ENCODE assay signal across 8 cellular contexts in genomic region chr13:42969558-42970172, GRCh38. TPM values are rescaled to one million over a fixed set of nuclear protein-coding genes. Genes with fewer than 3 reads are reported as not detected.
DNase-seq lines count a peak whose midpoint lies in the region; ATAC-seq, FAIRE-seq and TF ChIP-seq lines count a peak whose summit lies in the region.

No MANE protein-coding gene starts in this region.

- no peaks in the 10 kb centered on the region for H3K27me3 Mint-ChIP-seq in WTC11 (ENCODE audit: low read depth)

- H3K4me3 ChIP-seq in AG04449 (ENCODE audit: low read depth, low read length), result no peak overlapping the region
- no peak overlapping the region for H3K4me3 ChIP-seq in mammary epithelial cell (replicated peaks in 1 of 3; ENCODE audit: insufficient read depth in 1 of 3, low read depth in 2 of 3, low read length in 3 of 3)

- ATAC-seq in GM18517 (IDR thresholded peaks at IDR 0.05; ENCODE audit: unreplicated experiment) (peak; percentile 44), WTC11 (peak; percentile 71)

- 34% methylated on average over 12 of the region's 12 CpGs for WGBS in mammary epithelial cell (ENCODE audit: low coverage, missing lambda C conversion rate)

- peaks cover 5% of the 10 kb centered on the region; the same call in 1 of the 2 replicates for H3K9me3 Mint-ChIP-seq in WTC11

- intact Hi-C loops in mammary epithelial cell (cut with micrococcal nuclease), result loop anchor here (2.0 to 10.0 kb wide), 8 partner anchors 53 to 903 kb away; partner anchors contain the start of gene DNAJC15

- DNase-seq in AG04449 (ENCODE audit: low read depth, low spot score) (no peak), NCI-H1092 (lab: John Stamatoyannopoulos, UW) (peak; percentile 49), WTC11 (ENCODE audit: low spot score) (peak; percentile 90), mammary epithelial cell (peak; percentile 40), NCI-H510A (lab: John Stamatoyannopoulos, UW) (no peak)
- DNase-seq in stimulated activated CD4-positive, alpha-beta T cell treated with anti-CD3 and anti-CD28 coated beads, Interleukin-1b, Interleukin-23, amount 100 ng/mL, for 1 hour (ENCODE audit: low read depth in 2 of 2), result peak; percentile 54 to 79

- H3K4me3 Mint-ChIP-seq in WTC11, result no peak overlapping the region

- BruUV-seq in mammary epithelial cell (replicated peaks; lab: Mats Ljungman, UMichigan), result no TSS peak

- H3K36me3 ChIP-seq in mammary epithelial cell (ENCODE audit: insufficient read depth, low read length), result no peaks in the 10 kb centered on the region

- H4K20me1 ChIP-seq in mammary epithelial cell (ENCODE audit: insufficient read depth, low read length), result no peaks in the 10 kb centered on the region

- no peak overlapping the region for H3K27ac ChIP-seq in mammary epithelial cell (ENCODE audit: insufficient read depth, low read depth, low read length)

- H3K9me3 ChIP-seq in mammary epithelial cell (replicated peaks; ENCODE audit: insufficient read depth, low read length), result no peaks in the 10 kb centered on the region

- no peaks in the 10 kb centered on the region for H3K27me3 ChIP-seq in mammary epithelial cell (ENCODE audit: insufficient read depth, low read length)

- H3K79me2 ChIP-seq in mammary epithelial cell (ENCODE audit: insufficient read depth, low read length), result no peaks in the 10 kb centered on the region

- dilution Hi-C loops in mammary epithelial cell (cut with HindIII; ENCODE audit: low sequenced_read_pairs), result no loop called here

- no peak overlapping the region for H2AFZ ChIP-seq in mammary epithelial cell (ENCODE audit: low read depth, low read length)

- H3K4me1 ChIP-seq in mammary epithelial cell (ENCODE audit: insufficient read depth, low read length), result peaks cover 7% of the 10 kb centered on the region

- peak; percentile 78 for TF ChIP-seq CTCF in AG04449 (IDR thresholded peaks at IDR 0.05; ENCODE audit: insufficient read depth, low read length, missing control alignments)
- TF ChIP-seq CTCF in WTC11 (IDR thresholded peaks at IDR 0.05), result peak; percentile 89
- peak; percentile 84 to 85 for TF ChIP-seq CTCF in mammary epithelial cell (conservative IDR thresholded peaks at IDR 0.05 in 1 of 2, IDR thresholded peaks at IDR 0.05 in 1 of 2; ENCODE audit: extremely low read depth in 1 of 2, insufficient read depth in 1 of 2, low read depth in 1 of 2, low read length in 2 of 2)

- H3K9ac ChIP-seq in mammary epithelial cell (ENCODE audit: insufficient read depth, low read length), result no peak overlapping the region

- no peak overlapping the region for H3K4me2 ChIP-seq in mammary epithelial cell (ENCODE audit: insufficient read depth, low read depth, low read length)

- FAIRE-seq in islet of Langerhans (lab: Jason Lieb, UNC), result peak; percentile 91

- POLR2A ChIA-PET in AG04449 (lab: Yijun Ruan, JAX), result interaction anchor here (0.7 kb wide), 1 partner anchor 11 kb away, joined by 3 read pairs; no protein-coding TSS in a partner anchor
- POLR2A ChIA-PET in WTC11 (lab: Charles Lee), result no interaction called here

- peak overlapping the region; percentile 84; the same call in 1 of the 2 replicates for H3K27ac Mint-ChIP-seq in WTC11

- in situ Hi-C loops in mammary epithelial cell (cut with MboI; ENCODE audit: low sequenced_read_pairs in 2 of 2), result loop anchor here in 1 of 2 donors (25.0 kb wide), 1 partner anchor 818 kb away; the partner anchor contains the start of gene ENOX1

- H3K36me3 Mint-ChIP-seq in WTC11, result peaks cover 2% of the 10 kb centered on the region; the same call in 1 of the 2 replicates

- CTCF ChIA-PET in AG04449 (lab: Yijun Ruan, JAX), result interaction anchor here (0.6 to 3.6 kb wide), 65 partner anchors 10 to 926 kb away, joined by 3 to 65 read pairs (median 4); partner anchors contain the start of genes DNAJC15 and EPSTI1
- CTCF ChIA-PET in WTC11 (lab: Charles Lee), result interaction anchor here (0.7 to 2.9 kb wide), 16 partner anchors 9 to 857 kb away, joined by 3 to 14 read pairs (median 4); partner anchors contain the start of gene DNAJC15
- CTCF ChIA-PET in mammary epithelial cell (lab: Charles Lee; ENCODE audit: low non-redundant PET), result interaction anchor here (0.6 kb wide), 1 partner anchor 1453 kb away, joined by 3 read pairs; no protein-coding TSS in a partner anchor

- H3K4me1 Mint-ChIP-seq in WTC11, result peaks cover 47% of the 10 kb centered on the region

TF ChIP-seq in WTC11, 78 proteins besides CTCF, POLR2A, EP300 and RAD21:
- TF ChIP-seq OVOL2 (CRISPR knock-in tag; IDR thresholded peaks at IDR 0.05; ENCODE audit: borderline replicate concordance) (no peak), FOXK1 (CRISPR knock-in tag; IDR thresholded peaks at IDR 0.05) (no peak), NR1H2 (CRISPR knock-in tag; IDR thresholded peaks at IDR 0.05) (no peak), JAZF1 (CRISPR knock-in tag; IDR thresholded peaks at IDR 0.05) (no peak), GRHL2 (CRISPR knock-in tag; IDR thresholded peaks at IDR 0.05; ENCODE audit: insufficient replicate concordance, severe bottlenecking) (no peak), ATF1 (CRISPR knock-in tag; IDR thresholded peaks at IDR 0.05) (no peak), NFYB (CRISPR knock-in tag; conservative IDR thresholded peaks at IDR 0.05; ENCODE audit: low read depth) (no peak), NR2C2 (CRISPR knock-in tag; IDR thresholded peaks at IDR 0.05) (no peak), GTF2I (CRISPR knock-in tag; conservative IDR thresholded peaks at IDR 0.05) (no peak), ZMAT4 (CRISPR knock-in tag; IDR thresholded peaks at IDR 0.05) (no peak), ZNF425 (CRISPR knock-in tag; conservative IDR thresholded peaks at IDR 0.05) (no peak)

RNA-seq across cellular contexts. Expression of gene EPSTI1, which starts 22.4 kb away (rescaled TPM):
- total RNA-seq in WTC11 (2021) (0.37 to 2.1 TPM (median 0.73 TPM) in 3 replicates), mammary epithelial cell (1 to 10 TPM; 1.3 to 7.3 TPM)
- 1.1 TPM for polyA plus RNA-seq in mammary epithelial cell
- polyA minus RNA-seq in mammary epithelial cell, result not detected

RNA-seq across cellular contexts. Expression of gene DNAJC15, which starts 53.7 kb away (rescaled TPM):
- 12.2 to 15.6 TPM (median 13.5 TPM) in 3 replicates for total RNA-seq in WTC11 (2021)
- total RNA-seq in mammary epithelial cell, result 10 to 100 TPM in 1 of 2 donors, 1 to 10 TPM in 1; 9.3 to 20.7 TPM
- 33.9 TPM for polyA plus RNA-seq in mammary epithelial cell
- polyA minus RNA-seq in mammary epithelial cell, result 12.9 TPM

Comparison
In these comparisons a context has a peak if more than half of its experiments do, and no peak if none do; other contexts are left out.
1. DNase-seq: peak in NCI-H1092 (single experiment), WTC11 (single experiment), mammary epithelial cell (single experiment) and stimulated activated CD4-positive, alpha-beta T cell treated with anti-CD3 and anti-CD28 coated beads, Interleukin-1b, Interleukin-23, amount 100 ng/mL, for 1 hour (2 of 2); none in AG04449 (single experiment) and NCI-H510A (single experiment).
2. Peak in every context shown above with its lines, with median percentiles within 50 percentile points of each other: CTCF ChIP-seq.